ENCODE assay signal across 8 cellular contexts in genomic region chr7:137999496-138000080, GRCh38. TPM values are rescaled to one million over a fixed set of nuclear protein-coding genes. Genes with fewer than 3 reads are reported as not detected.
A peak's percentile ranks its signal among the peaks of the same experiment; 100 is the strongest.
DNase-seq lines count a peak whose midpoint lies in the region; ATAC-seq and TF ChIP-seq lines count a peak whose summit lies in the region.

No MANE protein-coding gene starts in this region.

- H3K9me3 ChIP-seq in SK-N-MC (ENCODE audit: low read depth, low read length) (no peaks in the 10 kb centered on the region), fibroblast of lung (ENCODE audit: control insufficient read depth, insufficient read depth, low read depth, low read length) (no peaks in the 10 kb centered on the region)

- DNase-seq in SK-N-MC (ENCODE audit: low read depth, low spot score): no peak
- no peak for DNase-seq in fibroblast of lung (ENCODE audit: low read depth in 2 of 2)
- DNase-seq in retinal pigment epithelial cell (ENCODE audit: low read depth): no peak
- no peak for DNase-seq in NCI-H748 (lab: John Stamatoyannopoulos, UW; ENCODE audit: unreplicated experiment)
- DNase-seq in AML-193 (lab: John Stamatoyannopoulos, UW): no peak
- no peak for DNase-seq in stimulated activated CD4-positive, alpha-beta T cell treated with anti-CD3 and anti-CD28 coated beads, Interleukin-1b, Interleukin-23, amount 100 ng/mL, for 48 hours

- no peak overlapping the region for H2AFZ ChIP-seq in fibroblast of lung (ENCODE audit: low read length)

- peaks cover 67% of the 10 kb centered on the region for H3K79me2 ChIP-seq in fibroblast of lung (ENCODE audit: control insufficient read depth, insufficient read depth, low read length)

- TF ChIP-seq CTCF in GM12875 (IDR thresholded peaks at IDR 0.05; ENCODE audit: borderline replicate concordance, insufficient read depth, low read depth, low read length) (no peak), fibroblast of lung (conservative IDR thresholded peaks at IDR 0.05 in 1 of 2, IDR thresholded peaks at IDR 0.05 in 1 of 2; ENCODE audit: low read depth in 1 of 2, low read length in 2 of 2) (no peak), retinal pigment epithelial cell (conservative IDR thresholded peaks at IDR 0.05; ENCODE audit: low read depth, low read length) (no peak)

- no peaks in the 10 kb centered on the region for H3K27me3 ChIP-seq in fibroblast of lung (ENCODE audit: control insufficient read depth, insufficient read depth, low read length)

- peak overlapping the region; percentile 76 for H3K4me3 ChIP-seq in GM12875 (ENCODE audit: low read depth, low read length)
- H3K4me3 ChIP-seq in SK-N-MC: peak overlapping the region; percentile 90
- H3K4me3 ChIP-seq in fibroblast of lung (replicated peaks in 1 of 4; ENCODE audit: control extremely low read depth in 1 of 4, insufficient read depth in 1 of 4, low read depth in 3 of 4, low read length in 4 of 4): peak overlapping the region; percentile 25 to 99 (median 76)
- peak overlapping the region; percentile 99 for H3K4me3 ChIP-seq in retinal pigment epithelial cell (ENCODE audit: low read length)

- ATAC-seq in HG02610 (IDR thresholded peaks at IDR 0.05; ENCODE audit: unreplicated experiment): no peak

- H3K9ac ChIP-seq in SK-N-MC (ENCODE audit: insufficient read length): peak overlapping the region; percentile 65
- H3K9ac ChIP-seq in fibroblast of lung (ENCODE audit: insufficient read depth, low read length): peak overlapping the region; percentile 76

- H3K36me3 ChIP-seq in SK-N-MC (ENCODE audit: insufficient read depth, low read length) (no peaks in the 10 kb centered on the region), fibroblast of lung (ENCODE audit: control insufficient read depth, insufficient read depth, low read length) (no peaks in the 10 kb centered on the region)

- H3K4me1 ChIP-seq in fibroblast of lung (ENCODE audit: control insufficient read depth, extremely low read depth, insufficient read depth, low read length): peaks cover 9% of the 10 kb centered on the region

- peak overlapping the region; percentile 87 for H3K4me2 ChIP-seq in fibroblast of lung (ENCODE audit: extremely low read depth, insufficient read depth, low read length)

- H4K20me1 ChIP-seq in fibroblast of lung (ENCODE audit: control insufficient read depth, extremely low read depth, insufficient read depth, low read length): no peaks in the 10 kb centered on the region

- H3K27ac ChIP-seq in SK-N-MC (peak overlapping the region; percentile 64; the same call in 1 of the 2 replicates), fibroblast of lung (ENCODE audit: insufficient read depth, low read length) (peak overlapping the region; percentile 99)

RNA-seq across cellular contexts. Expression of gene CREB3L2, which starts 2.3 kb away (rescaled TPM):
- total RNA-seq in fibroblast of lung: 12.6 and 39.3 TPM in 2 replicates
- 57.9 and 63.7 TPM in 2 replicates for polyA plus RNA-seq in fibroblast of lung
- polyA plus RNA-seq in fibroblast of lung (2012): 37.1 and 49.5 TPM in 2 replicates
- polyA minus RNA-seq in fibroblast of lung (ENCODE audit: low replicate concordance): 96.9 and 155 TPM in 2 replicates
